ENCODE assay signal across 9 cellular contexts in genomic region chr17:80750263-80750662, GRCh38.
DNase-seq lines count a peak whose midpoint lies in the region; ATAC-seq and TF ChIP-seq lines count a peak whose summit lies in the region.
"Had no signal": no experiment of that assay in that cellular context is flagged by ENCODE, and none has a peak within 500 bp of the region (broad histone marks: within the 10 kb centered on the region; RNA-seq: fewer than 3 reads in every experiment).

No MANE protein-coding gene starts in this region.

- no peaks in the 10 kb centered on the region for H4K20me1 ChIP-seq in DND-41 (ENCODE audit: insufficient read depth, low read length)

- H3K4me3 ChIP-seq in DND-41 (ENCODE audit: low read depth in 1 of 2, low read length in 2 of 2) (no peak overlapping the region), neutrophil (ENCODE audit: low read depth in 1 of 2, low read length in 1 of 2) (peak overlapping the region; percentile 0 to 19)

- peaks cover 16% of the 10 kb centered on the region for H3K79me2 ChIP-seq in DND-41 (ENCODE audit: insufficient read depth, low read length)

- no peak for TF ChIP-seq CTCF in DND-41 (IDR thresholded peaks at IDR 0.05; ENCODE audit: borderline replicate concordance, extremely low read depth, low read length, poor library complexity, severe bottlenecking)
- no peak for TF ChIP-seq CTCF in neutrophil (IDR thresholded peaks at IDR 0.05)

- H3K4me2 ChIP-seq in DND-41 (ENCODE audit: insufficient read depth, low read length) = peak overlapping the region; percentile 10; the same call in 1 of the 2 replicates

- DNase-seq in DND-41 = no peak
- peak; percentile 45 for DNase-seq in KBM-7
- DNase-seq in NCI-H345 (lab: John Stamatoyannopoulos, UW) = no peak
- DNase-seq in hippocampal formation (lab: John Stamatoyannopoulos, UW) = no peak
- DNase-seq: NCI-H2081 had no signal

- ATAC-seq in DND-41 (ENCODE audit: insufficient read depth, low read depth) (no peak), GM21717 (IDR thresholded peaks at IDR 0.05; ENCODE audit: unreplicated experiment) (no peak), GM19455 (IDR thresholded peaks at IDR 0.05; ENCODE audit: unreplicated experiment) (no peak)

- H2AFZ ChIP-seq in DND-41 (ENCODE audit: low read depth, low read length) = no peak overlapping the region

- H3K4me1 ChIP-seq in DND-41 (ENCODE audit: insufficient read depth, low read length) (peaks cover 39% of the 10 kb centered on the region), neutrophil (ENCODE audit: control insufficient read depth in 1 of 2, insufficient read depth in 1 of 2, low read depth in 1 of 2, low read length in 1 of 2) (peaks cover 9 to 10% of the 10 kb centered on the region in 2 experiments)

- H3K9me3 ChIP-seq in DND-41 (ENCODE audit: insufficient read depth, low read length, severe bottlenecking) (no peaks in the 10 kb centered on the region), neutrophil (no peaks in the 10 kb centered on the region)

- H3K27ac ChIP-seq in DND-41 (ENCODE audit: low read length) (peak overlapping the region; percentile 82), cingulate gyrus (ENCODE audit: low read depth, low read length) (peak overlapping the region; percentile 95), neutrophil (no peak overlapping the region)

- H3K9ac ChIP-seq in DND-41 (ENCODE audit: low read depth, low read length) = peak overlapping the region; percentile 24

- H3K27me3 ChIP-seq in DND-41 (ENCODE audit: insufficient read depth, low read length, poor library complexity) (no peaks in the 10 kb centered on the region), neutrophil (no peaks in the 10 kb centered on the region)

- in situ Hi-C loops in KBM-7 (cut with MboI; ENCODE audit: low pct_unique_long_range_greater_than_20kb, low sequenced_read_pairs) = no loop called here

- peaks cover 10% of the 10 kb centered on the region for H3K36me3 ChIP-seq in DND-41 (ENCODE audit: insufficient read depth, low read length)
- H3K36me3 ChIP-seq in neutrophil = no peaks in the 10 kb centered on the region

Comparison
In these comparisons a context has a peak if more than half of its experiments do, and no peak if none do; other contexts are left out.
1. H3K4me3 ChIP-seq: peak in neutrophil (2 of 2); none in DND-41 (0 of 2).